In the genomic region with DNA sequence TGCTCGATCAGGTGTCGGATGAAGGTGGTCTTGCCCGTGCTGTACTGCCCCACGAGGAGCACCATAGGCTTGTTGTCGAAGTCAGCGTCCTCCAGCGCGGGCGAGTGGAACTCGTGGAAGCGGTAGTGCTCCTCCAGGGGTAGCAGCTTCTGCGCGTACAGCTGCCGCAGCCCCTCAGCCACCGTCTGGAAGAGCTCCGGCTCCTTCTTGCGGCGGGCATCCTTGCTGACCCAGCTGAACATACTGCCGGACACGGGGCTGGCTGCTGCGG, we compare ENCODE assay signal across 1 cellular context.
TF ChIP-seq lines count a peak whose summit lies in the region.

No MANE protein-coding gene starts in this region.

TF ChIP-seq in K562, 482 proteins besides CTCF, POLR2A, EP300 and RAD21 (continued from another document):
- TF ChIP-seq, protein P1, sequence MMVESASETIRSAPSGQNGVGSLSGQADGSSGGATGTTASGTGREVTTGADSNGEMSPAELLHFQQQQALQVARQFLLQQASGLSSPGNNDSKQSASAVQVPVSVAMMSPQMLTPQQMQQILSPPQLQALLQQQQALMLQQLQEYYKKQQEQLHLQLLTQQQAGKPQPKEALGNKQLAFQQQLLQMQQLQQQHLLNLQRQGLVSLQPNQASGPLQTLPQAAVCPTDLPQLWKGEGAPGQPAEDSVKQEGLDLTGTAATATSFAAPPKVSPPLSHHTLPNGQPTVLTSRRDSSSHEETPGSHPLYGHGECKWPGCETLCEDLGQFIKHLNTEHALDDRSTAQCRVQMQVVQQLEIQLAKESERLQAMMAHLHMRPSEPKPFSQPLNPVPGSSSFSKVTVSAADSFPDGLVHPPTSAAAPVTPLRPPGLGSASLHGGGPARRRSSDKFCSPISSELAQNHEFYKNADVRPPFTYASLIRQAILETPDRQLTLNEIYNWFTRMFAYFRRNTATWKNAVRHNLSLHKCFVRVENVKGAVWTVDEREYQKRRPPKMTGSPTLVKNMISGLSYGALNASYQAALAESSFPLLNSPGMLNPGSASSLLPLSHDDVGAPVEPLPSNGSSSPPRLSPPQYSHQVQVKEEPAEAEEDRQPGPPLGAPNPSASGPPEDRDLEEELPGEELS (CRISPR knock-in tag; IDR thresholded peaks at IDR 0.05; ENCODE audit: borderline replicate concordance): peak; percentile 93; the same call in 1 of the 2 replicates
- TF ChIP-seq WHSC1 (IDR thresholded peaks at IDR 0.05; ENCODE audit: low read length) (no peak), ZBED1 (IDR thresholded peaks at IDR 0.05) (no peak), SMARCE1 (IDR thresholded peaks at IDR 0.05) (peak; percentile 34; the same call in 1 of the 2 replicates), ZNF232 (CRISPR knock-in tag; IDR thresholded peaks at IDR 0.05) (0 out of 2 replicates have a peak, but pooled peaks have one; percentile 49), HMGN3 (IDR thresholded peaks at IDR 0.05; ENCODE audit: borderline replicate concordance, extremely low read depth, insufficient read length, low read depth, low read length) (no peak), POLR2G (IDR thresholded peaks at IDR 0.05; ENCODE audit: low read depth, low read length) (no peak), IRF2 (CRISPR knock-in tag; IDR thresholded peaks at IDR 0.05) (no peak), RFX5 (IDR thresholded peaks at IDR 0.05; ENCODE audit: low read depth, low read length) (no peak), FUS (optimal IDR thresholded peaks at IDR 0.05; ENCODE audit: low read depth, low read length) (no peak), STAG1 (CRISPR knock-in tag; IDR thresholded peaks at IDR 0.05; ENCODE audit: borderline replicate concordance) (no peak), ETV6 (IDR thresholded peaks at IDR 0.05; ENCODE audit: borderline replicate concordance in 1 of 2, low read depth in 2 of 2, low read length in 1 of 2) (no peak), ETV6 (CRISPR knock-in tag; IDR thresholded peaks at IDR 0.05; ENCODE audit: borderline replicate concordance) (peak; percentile 80; the same call in 1 of the 2 replicates), BRD4 (IDR thresholded peaks at IDR 0.05) (no peak), BDP1 (IDR thresholded peaks at IDR 0.05; ENCODE audit: insufficient read depth, insufficient read length) (no peak), TEAD2 (tag; IDR thresholded peaks at IDR 0.05) (no peak), HMG20B (CRISPR knock-in tag; IDR thresholded peaks at IDR 0.05) (no peak), ZNF197 (CRISPR knock-in tag; IDR thresholded peaks at IDR 0.05; ENCODE audit: low read depth) (no peak), SMARCA5 (IDR thresholded peaks at IDR 0.05) (0 out of 2 replicates have a peak, but pooled peaks have one; percentile 49), TAF7 (tag; IDR thresholded peaks at IDR 0.05) (no peak), PTRF (tag; IDR thresholded peaks at IDR 0.05) (no peak), SMAD3 (CRISPR knock-in tag; conservative IDR thresholded peaks at IDR 0.05) (no peak), EWSR1 (IDR thresholded peaks at IDR 0.05; ENCODE audit: borderline replicate concordance, low read depth, partially characterized antibody) (no peak), SRSF1 (IDR thresholded peaks at IDR 0.05; ENCODE audit: low read depth, low read length) (no peak), POLR2H (tag; IDR thresholded peaks at IDR 0.05; ENCODE audit: low read depth) (no peak)
- TF ChIP-seq, protein P2, sequence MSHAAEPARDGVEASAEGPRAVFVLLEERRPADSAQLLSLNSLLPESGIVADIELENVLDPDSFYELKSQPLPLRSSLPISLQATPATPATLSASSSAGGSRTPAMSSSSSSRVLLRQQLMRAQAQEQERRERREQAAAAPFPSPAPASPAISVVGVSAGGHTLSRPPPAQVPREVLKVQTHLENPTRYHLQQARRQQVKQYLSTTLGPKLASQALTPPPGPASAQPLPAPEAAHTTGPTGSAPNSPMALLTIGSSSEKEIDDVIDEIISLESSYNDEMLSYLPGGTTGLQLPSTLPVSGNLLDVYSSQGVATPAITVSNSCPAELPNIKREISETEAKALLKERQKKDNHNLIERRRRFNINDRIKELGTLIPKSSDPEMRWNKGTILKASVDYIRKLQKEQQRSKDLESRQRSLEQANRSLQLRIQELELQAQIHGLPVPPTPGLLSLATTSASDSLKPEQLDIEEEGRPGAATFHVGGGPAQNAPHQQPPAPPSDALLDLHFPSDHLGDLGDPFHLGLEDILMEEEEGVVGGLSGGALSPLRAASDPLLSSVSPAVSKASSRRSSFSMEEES (CRISPR knock-in tag; IDR thresholded peaks at IDR 0.05): no peak
- TF ChIP-seq, protein P3, sequence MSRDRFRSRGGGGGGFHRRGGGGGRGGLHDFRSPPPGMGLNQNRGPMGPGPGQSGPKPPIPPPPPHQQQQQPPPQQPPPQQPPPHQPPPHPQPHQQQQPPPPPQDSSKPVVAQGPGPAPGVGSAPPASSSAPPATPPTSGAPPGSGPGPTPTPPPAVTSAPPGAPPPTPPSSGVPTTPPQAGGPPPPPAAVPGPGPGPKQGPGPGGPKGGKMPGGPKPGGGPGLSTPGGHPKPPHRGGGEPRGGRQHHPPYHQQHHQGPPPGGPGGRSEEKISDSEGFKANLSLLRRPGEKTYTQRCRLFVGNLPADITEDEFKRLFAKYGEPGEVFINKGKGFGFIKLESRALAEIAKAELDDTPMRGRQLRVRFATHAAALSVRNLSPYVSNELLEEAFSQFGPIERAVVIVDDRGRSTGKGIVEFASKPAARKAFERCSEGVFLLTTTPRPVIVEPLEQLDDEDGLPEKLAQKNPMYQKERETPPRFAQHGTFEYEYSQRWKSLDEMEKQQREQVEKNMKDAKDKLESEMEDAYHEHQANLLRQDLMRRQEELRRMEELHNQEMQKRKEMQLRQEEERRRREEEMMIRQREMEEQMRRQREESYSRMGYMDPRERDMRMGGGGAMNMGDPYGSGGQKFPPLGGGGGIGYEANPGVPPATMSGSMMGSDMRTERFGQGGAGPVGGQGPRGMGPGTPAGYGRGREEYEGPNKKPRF (IDR thresholded peaks at IDR 0.05; ENCODE audit: low read depth, low read length): no peak
- TF ChIP-seq, protein P4, sequence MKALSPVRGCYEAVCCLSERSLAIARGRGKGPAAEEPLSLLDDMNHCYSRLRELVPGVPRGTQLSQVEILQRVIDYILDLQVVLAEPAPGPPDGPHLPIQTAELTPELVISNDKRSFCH (CRISPR knock-in tag; IDR thresholded peaks at IDR 0.05): no peak
- TF ChIP-seq, protein P4 (tag; IDR thresholded peaks at IDR 0.05): 0 out of 2 replicates have a peak, but pooled peaks have one; percentile 42
- TF ChIP-seq, protein P5, sequence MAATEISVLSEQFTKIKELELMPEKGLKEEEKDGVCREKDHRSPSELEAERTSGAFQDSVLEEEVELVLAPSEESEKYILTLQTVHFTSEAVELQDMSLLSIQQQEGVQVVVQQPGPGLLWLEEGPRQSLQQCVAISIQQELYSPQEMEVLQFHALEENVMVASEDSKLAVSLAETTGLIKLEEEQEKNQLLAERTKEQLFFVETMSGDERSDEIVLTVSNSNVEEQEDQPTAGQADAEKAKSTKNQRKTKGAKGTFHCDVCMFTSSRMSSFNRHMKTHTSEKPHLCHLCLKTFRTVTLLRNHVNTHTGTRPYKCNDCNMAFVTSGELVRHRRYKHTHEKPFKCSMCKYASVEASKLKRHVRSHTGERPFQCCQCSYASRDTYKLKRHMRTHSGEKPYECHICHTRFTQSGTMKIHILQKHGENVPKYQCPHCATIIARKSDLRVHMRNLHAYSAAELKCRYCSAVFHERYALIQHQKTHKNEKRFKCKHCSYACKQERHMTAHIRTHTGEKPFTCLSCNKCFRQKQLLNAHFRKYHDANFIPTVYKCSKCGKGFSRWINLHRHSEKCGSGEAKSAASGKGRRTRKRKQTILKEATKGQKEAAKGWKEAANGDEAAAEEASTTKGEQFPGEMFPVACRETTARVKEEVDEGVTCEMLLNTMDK (IDR thresholded peaks at IDR 0.05; ENCODE audit: borderline replicate concordance, insufficient read depth, low read depth, low read length, poor library complexity, severe bottlenecking): peak; percentile 8
- TF ChIP-seq, protein P6, sequence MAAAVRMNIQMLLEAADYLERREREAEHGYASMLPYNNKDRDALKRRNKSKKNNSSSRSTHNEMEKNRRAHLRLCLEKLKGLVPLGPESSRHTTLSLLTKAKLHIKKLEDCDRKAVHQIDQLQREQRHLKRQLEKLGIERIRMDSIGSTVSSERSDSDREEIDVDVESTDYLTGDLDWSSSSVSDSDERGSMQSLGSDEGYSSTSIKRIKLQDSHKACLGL (CRISPR knock-in tag; IDR thresholded peaks at IDR 0.05; ENCODE audit: borderline replicate concordance, poor library complexity, severe bottlenecking): no peak
- TF ChIP-seq, protein P7, sequence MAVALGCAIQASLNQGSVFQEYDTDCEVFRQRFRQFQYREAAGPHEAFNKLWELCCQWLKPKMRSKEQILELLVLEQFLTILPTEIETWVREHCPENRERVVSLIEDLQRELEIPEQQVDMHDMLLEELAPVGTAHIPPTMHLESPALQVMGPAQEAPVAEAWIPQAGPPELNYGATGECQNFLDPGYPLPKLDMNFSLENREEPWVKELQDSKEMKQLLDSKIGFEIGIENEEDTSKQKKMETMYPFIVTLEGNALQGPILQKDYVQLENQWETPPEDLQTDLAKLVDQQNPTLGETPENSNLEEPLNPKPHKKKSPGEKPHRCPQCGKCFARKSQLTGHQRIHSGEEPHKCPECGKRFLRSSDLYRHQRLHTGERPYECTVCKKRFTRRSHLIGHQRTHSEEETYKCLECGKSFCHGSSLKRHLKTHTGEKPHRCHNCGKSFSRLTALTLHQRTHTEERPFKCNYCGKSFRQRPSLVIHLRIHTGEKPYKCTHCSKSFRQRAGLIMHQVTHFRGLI (CRISPR knock-in tag; IDR thresholded peaks at IDR 0.05): no peak
- TF ChIP-seq, protein P8, sequence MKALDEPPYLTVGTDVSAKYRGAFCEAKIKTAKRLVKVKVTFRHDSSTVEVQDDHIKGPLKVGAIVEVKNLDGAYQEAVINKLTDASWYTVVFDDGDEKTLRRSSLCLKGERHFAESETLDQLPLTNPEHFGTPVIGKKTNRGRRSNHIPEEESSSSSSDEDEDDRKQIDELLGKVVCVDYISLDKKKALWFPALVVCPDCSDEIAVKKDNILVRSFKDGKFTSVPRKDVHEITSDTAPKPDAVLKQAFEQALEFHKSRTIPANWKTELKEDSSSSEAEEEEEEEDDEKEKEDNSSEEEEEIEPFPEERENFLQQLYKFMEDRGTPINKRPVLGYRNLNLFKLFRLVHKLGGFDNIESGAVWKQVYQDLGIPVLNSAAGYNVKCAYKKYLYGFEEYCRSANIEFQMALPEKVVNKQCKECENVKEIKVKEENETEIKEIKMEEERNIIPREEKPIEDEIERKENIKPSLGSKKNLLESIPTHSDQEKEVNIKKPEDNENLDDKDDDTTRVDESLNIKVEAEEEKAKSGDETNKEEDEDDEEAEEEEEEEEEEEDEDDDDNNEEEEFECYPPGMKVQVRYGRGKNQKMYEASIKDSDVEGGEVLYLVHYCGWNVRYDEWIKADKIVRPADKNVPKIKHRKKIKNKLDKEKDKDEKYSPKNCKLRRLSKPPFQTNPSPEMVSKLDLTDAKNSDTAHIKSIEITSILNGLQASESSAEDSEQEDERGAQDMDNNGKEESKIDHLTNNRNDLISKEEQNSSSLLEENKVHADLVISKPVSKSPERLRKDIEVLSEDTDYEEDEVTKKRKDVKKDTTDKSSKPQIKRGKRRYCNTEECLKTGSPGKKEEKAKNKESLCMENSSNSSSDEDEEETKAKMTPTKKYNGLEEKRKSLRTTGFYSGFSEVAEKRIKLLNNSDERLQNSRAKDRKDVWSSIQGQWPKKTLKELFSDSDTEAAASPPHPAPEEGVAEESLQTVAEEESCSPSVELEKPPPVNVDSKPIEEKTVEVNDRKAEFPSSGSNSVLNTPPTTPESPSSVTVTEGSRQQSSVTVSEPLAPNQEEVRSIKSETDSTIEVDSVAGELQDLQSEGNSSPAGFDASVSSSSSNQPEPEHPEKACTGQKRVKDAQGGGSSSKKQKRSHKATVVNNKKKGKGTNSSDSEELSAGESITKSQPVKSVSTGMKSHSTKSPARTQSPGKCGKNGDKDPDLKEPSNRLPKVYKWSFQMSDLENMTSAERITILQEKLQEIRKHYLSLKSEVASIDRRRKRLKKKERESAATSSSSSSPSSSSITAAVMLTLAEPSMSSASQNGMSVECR (CRISPR knock-in tag; IDR thresholded peaks at IDR 0.05): peak; percentile 85; the same call in 1 of the 2 replicates
- TF ChIP-seq, protein P9, sequence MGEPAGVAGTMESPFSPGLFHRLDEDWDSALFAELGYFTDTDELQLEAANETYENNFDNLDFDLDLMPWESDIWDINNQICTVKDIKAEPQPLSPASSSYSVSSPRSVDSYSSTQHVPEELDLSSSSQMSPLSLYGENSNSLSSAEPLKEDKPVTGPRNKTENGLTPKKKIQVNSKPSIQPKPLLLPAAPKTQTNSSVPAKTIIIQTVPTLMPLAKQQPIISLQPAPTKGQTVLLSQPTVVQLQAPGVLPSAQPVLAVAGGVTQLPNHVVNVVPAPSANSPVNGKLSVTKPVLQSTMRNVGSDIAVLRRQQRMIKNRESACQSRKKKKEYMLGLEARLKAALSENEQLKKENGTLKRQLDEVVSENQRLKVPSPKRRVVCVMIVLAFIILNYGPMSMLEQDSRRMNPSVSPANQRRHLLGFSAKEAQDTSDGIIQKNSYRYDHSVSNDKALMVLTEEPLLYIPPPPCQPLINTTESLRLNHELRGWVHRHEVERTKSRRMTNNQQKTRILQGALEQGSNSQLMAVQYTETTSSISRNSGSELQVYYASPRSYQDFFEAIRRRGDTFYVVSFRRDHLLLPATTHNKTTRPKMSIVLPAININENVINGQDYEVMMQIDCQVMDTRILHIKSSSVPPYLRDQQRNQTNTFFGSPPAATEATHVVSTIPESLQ (CRISPR knock-in tag; IDR thresholded peaks at IDR 0.05): no peak
TF ChIP-seq in K562: peak in this region for 57.
